26 cellular contexts compared by ENCODE assay signal in the genomic region with DNA sequence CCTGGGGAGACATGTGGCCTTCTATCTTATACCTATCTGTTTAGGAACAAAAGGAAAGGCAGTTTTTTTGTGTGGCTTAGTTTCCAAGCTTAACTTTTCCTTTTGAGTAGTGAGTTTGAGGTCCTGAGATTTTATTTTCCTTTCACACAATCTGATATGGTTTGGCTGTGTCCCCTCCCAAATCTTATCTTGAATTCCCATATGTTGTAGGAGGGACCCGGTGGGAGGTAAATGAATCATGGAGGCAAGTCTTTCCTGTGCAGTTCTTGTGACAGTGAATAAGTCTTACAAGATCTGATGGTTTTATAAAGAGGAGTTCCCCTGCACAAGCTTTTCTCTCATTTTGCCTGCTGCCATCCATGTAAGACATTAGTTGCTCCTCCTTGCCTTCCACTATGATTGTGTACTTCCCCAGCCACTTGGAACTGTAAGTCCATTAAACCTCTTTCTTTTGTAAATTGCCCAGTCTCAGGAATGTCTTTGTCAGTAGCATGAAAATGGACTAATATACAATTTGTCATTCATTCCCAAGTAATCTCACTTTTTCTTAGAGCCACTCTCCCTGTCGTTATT.
"Had no signal": no experiment of that assay in that cellular context is flagged by ENCODE, and none has a peak within 500 bp of the region (broad histone marks: within the 10 kb centered on the region; RNA-seq: fewer than 3 reads in every experiment).

No MANE protein-coding gene starts in this region.

- H3K27ac Mint-ChIP-seq: naive thymus-derived CD4-positive, alpha-beta T cell; nephron; neural progenitor cell; progenitor cell of endocrine pancreas had no signal

- H3K4me1 Mint-ChIP-seq: nephron had no signal

- H2AFZ ChIP-seq: neural progenitor cell, parathyroid adenoma had no signal

- H3K36me3 ChIP-seq: esophagus muscularis mucosa, heart right ventricle, left lung, neural progenitor cell, stomach, thyroid gland, vagina had no signal

- H3K27me3 Mint-ChIP-seq: progenitor cell of endocrine pancreas had no signal

- H3K27ac ChIP-seq: dorsolateral prefrontal cortex, esophagus muscularis mucosa, heart right ventricle, left lung, neural progenitor cell, parathyroid adenoma, stomach, thyroid gland, vagina had no signal

- H3K27me3 ChIP-seq: dorsolateral prefrontal cortex, esophagus muscularis mucosa, left lung, stomach, thyroid gland, vagina had no signal

- DNase-seq: dorsolateral prefrontal cortex; effector CD4-positive, alpha-beta T cell; foreskin melanocyte; glutamatergic neuron; heart right ventricle; hippocampal formation; left cardiac atrium; left lung; mesenchymal stem cell; midbrain; naive thymus-derived CD4-positive, alpha-beta T cell; stimulated activated CD4-positive, alpha-beta T cell treated with anti-CD3 and anti-CD28 coated beads, Interleukin-12 subunit alpha, Interleukin-12 subunit beta, amount 100 ng/mL, for 4 hours; stimulated activated CD4-positive, alpha-beta T cell treated with anti-CD3 and anti-CD28 coated beads, Interleukin-1b, Interleukin-23, amount 100 ng/mL, for 48 hours; stimulated activated CD4-positive, alpha-beta T cell treated with anti-CD3 and anti-CD28 coated beads, Interleukin-4, amount 100 ng/mL, for 1 hour; stimulated activated CD8-positive, alpha-beta memory T cell treated with anti-CD3 and anti-CD28 coated beads, Interleukin-4, amount 100 ng/mL, for 48 hours; stimulated activated naive CD4-positive, alpha-beta T cell; stomach; thyroid gland had no signal

- H3K4me2 ChIP-seq: neural progenitor cell, smooth muscle cell had no signal

- H3K9me3 ChIP-seq: esophagus muscularis mucosa, heart right ventricle, left lung, stomach, thyroid gland, vagina had no signal

- H3K4me3 Mint-ChIP-seq: naive thymus-derived CD4-positive, alpha-beta T cell; nephron; neural progenitor cell had no signal

- H3K4me3 ChIP-seq: dorsolateral prefrontal cortex, esophagus muscularis mucosa, heart right ventricle, left lung, neural progenitor cell, smooth muscle cell, stomach, thyroid gland, vagina had no signal

- H3K4me1 ChIP-seq: neural progenitor cell had no signal

- ATAC-seq: heart right ventricle; left cardiac atrium; left lung; naive thymus-derived CD4-positive, alpha-beta T cell; sciatic nerve had no signal
